ENCODE assay signal across 1 cellular context in genomic region chr10:43352951-43353350, GRCh38.
TF ChIP-seq lines count a peak whose summit lies in the region.

No MANE protein-coding gene starts in this region.

TF ChIP-seq in A549, 52 proteins besides CTCF, POLR2A, EP300 and RAD21 (continued from another document):
- no peak for TF ChIP-seq ATOH8 (CRISPR knock-in tag; IDR thresholded peaks at IDR 0.05; ENCODE audit: low read depth)
- TF ChIP-seq MAFK (IDR thresholded peaks at IDR 0.05; ENCODE audit: partially characterized antibody) = no peak
- TF ChIP-seq HES2 (IDR thresholded peaks at IDR 0.05) = no peak
